In genomic region chr3:181622365-181622764, GRCh38 we compare ENCODE assay signal across 21 cellular contexts.
A peak's percentile ranks its signal among the peaks of the same experiment; 100 is the strongest.
DNase-seq lines count a peak whose midpoint lies in the region; ATAC-seq, FAIRE-seq and TF ChIP-seq lines count a peak whose summit lies in the region.
"Had no signal": no experiment of that assay in that cellular context is flagged by ENCODE, and none has a peak within 500 bp of the region (broad histone marks: within the 10 kb centered on the region; RNA-seq: fewer than 3 reads in every experiment).

No MANE protein-coding gene starts in this region.

- peak overlapping the region in 1 of 3 experiments; percentile 19 for H3K4me3 ChIP-seq in endothelial cell of umbilical vein (replicated peaks in 1 of 3; ENCODE audit: insufficient read depth in 1 of 3, low read depth in 1 of 3, low read length in 3 of 3)
- H3K4me3 ChIP-seq: body of pancreas, right lobe of liver had no signal

- POLR2A ChIA-PET in RWPE1 (lab: Yijun Ruan, JAX; ENCODE audit: low non-redundant PET) (no interaction called here), endothelial cell of umbilical vein (lab: Charles Lee) (interaction anchor here (0.6 to 1.0 kb wide), 3 partner anchors 12 to 59 kb away, joined by 3 to 6 read pairs (median 4); no protein-coding TSS in a partner anchor)

- H3K27me3 ChIP-seq in endothelial cell of umbilical vein (ENCODE audit: control insufficient read depth in 2 of 2, insufficient read depth in 2 of 2, low read length in 2 of 2), result no peaks in the 10 kb centered on the region
- H3K27me3 ChIP-seq: body of pancreas, neutrophil, right lobe of liver had no signal

- H3K4me1 Mint-ChIP-seq in activated T-helper 2 cell treated with anti-CD3 and anti-CD28 coated beads, Interferon-gamma antibody, Interleukin-2, Interleukin-4, amounts not matched to agents 10 μg/mL and 5 μg/mL and 100 μg/mL, durations not matched to agents 14 hours and 24 hours and 36 hours (ENCODE audit: low read depth), result no peaks in the 10 kb centered on the region
- H3K4me1 Mint-ChIP-seq: activated naive CD4-positive, alpha-beta T cell treated with anti-CD3 and anti-CD28 coated beads, Interleukin-2, amount 10 ng/mL, durations not matched to agents 7 days and 5 days; CD4-positive, alpha-beta memory T cell had no signal

- H3K27ac ChIP-seq in RWPE1, result no peak overlapping the region
- peak overlapping the region; percentile 88 for H3K27ac ChIP-seq in endothelial cell of umbilical vein (ENCODE audit: insufficient read depth, low read depth, low read length)
- H3K27ac ChIP-seq: body of pancreas, neutrophil, right lobe of liver had no signal

- H3K9me3 Mint-ChIP-seq in activated T-helper 2 cell treated with anti-CD3 and anti-CD28 coated beads, Interferon-gamma antibody, Interleukin-2, Interleukin-4, amounts not matched to agents 10 μg/mL and 5 μg/mL and 100 μg/mL, durations not matched to agents 14 hours and 24 hours and 36 hours, result no peaks in the 10 kb centered on the region
- H3K9me3 Mint-ChIP-seq: activated naive CD4-positive, alpha-beta T cell treated with anti-CD3 and anti-CD28 coated beads, Interleukin-2, amount 10 ng/mL, durations not matched to agents 7 days and 5 days had no signal

- no peaks in the 10 kb centered on the region for H3K9me3 ChIP-seq in endothelial cell of umbilical vein (replicated peaks; ENCODE audit: control insufficient read depth, insufficient read depth, low read length)
- H3K9me3 ChIP-seq: body of pancreas, neutrophil, right lobe of liver had no signal

- CTCF ChIA-PET in RWPE1 (lab: Yijun Ruan, JAX), result interaction anchor here (0.6 kb wide), 3 partner anchors 10 to 1976 kb away, joined by 3 to 6 read pairs (median 5); no protein-coding TSS in a partner anchor
- CTCF ChIA-PET in endothelial cell of umbilical vein (lab: Charles Lee), result interaction anchor here (0.6 to 8.0 kb wide), 9 partner anchors 9 to 78 kb away, joined by 3 to 80 read pairs (median 4); no protein-coding TSS in a partner anchor

- peak overlapping the region; percentile 48 for H2AFZ ChIP-seq in endothelial cell of umbilical vein (ENCODE audit: low read depth, low read length)

- intact Hi-C loops in endothelial cell of umbilical vein (cut with micrococcal nuclease), result loop anchor here (2.0 to 10.0 kb wide), 3 partner anchors 78 to 1172 kb away; partner anchors contain the start of gene ATP11B
- intact Hi-C loops in activated T-helper 2 cell treated with anti-CD3 and anti-CD28 coated beads, Interferon-gamma antibody, Interleukin-2, Interleukin-4, amounts not matched to agents 10 μg/mL and 5 μg/mL and 100 μg/mL, durations not matched to agents 14 hours and 24 hours and 36 hours (cut with micrococcal nuclease), result no loop called here

- ATAC-seq in GM18870 (IDR thresholded peaks at IDR 0.05; ENCODE audit: unreplicated experiment) (peak; percentile 50), HG03175 (IDR thresholded peaks at IDR 0.05; ENCODE audit: unreplicated experiment) (no peak)
- ATAC-seq: body of pancreas, HepG2, left colon, right lobe of liver had no signal

- H3K27me3 Mint-ChIP-seq in activated T-helper 2 cell treated with anti-CD3 and anti-CD28 coated beads, Interferon-gamma antibody, Interleukin-2, Interleukin-4, amounts not matched to agents 10 μg/mL and 5 μg/mL and 100 μg/mL, durations not matched to agents 14 hours and 24 hours and 36 hours (ENCODE audit: low read depth), result no peaks in the 10 kb centered on the region
- H3K27me3 Mint-ChIP-seq: activated naive CD4-positive, alpha-beta T cell treated with anti-CD3 and anti-CD28 coated beads, Interleukin-2, amount 10 ng/mL, durations not matched to agents 7 days and 5 days; CD4-positive, alpha-beta memory T cell had no signal

- peak; percentile 87 for FAIRE-seq in endothelial cell of umbilical vein (lab: Jason Lieb, UNC)
- FAIRE-seq: HepG2 had no signal

- dilution Hi-C loops in endothelial cell of umbilical vein (cut with MboI; ENCODE audit: extremely low pct_ligation_motif_present, low sequenced_read_pairs), result no loop called here

- no peak overlapping the region for H3K4me3 Mint-ChIP-seq in activated T-helper 2 cell treated with anti-CD3 and anti-CD28 coated beads, Interferon-gamma antibody, Interleukin-2, Interleukin-4, amounts not matched to agents 10 μg/mL and 5 μg/mL and 100 μg/mL, durations not matched to agents 14 hours and 24 hours and 36 hours (ENCODE audit: low read depth)
- H3K4me3 Mint-ChIP-seq: activated naive CD4-positive, alpha-beta T cell treated with anti-CD3 and anti-CD28 coated beads, Interleukin-2, amount 10 ng/mL, durations not matched to agents 7 days and 5 days; CD4-positive, alpha-beta memory T cell had no signal

- H3K9me1 ChIP-seq in endothelial cell of umbilical vein (replicated peaks; ENCODE audit: control insufficient read depth, extremely low read depth, insufficient read depth, low read length), result no peaks in the 10 kb centered on the region

- H4K20me1 ChIP-seq in endothelial cell of umbilical vein (replicated peaks; ENCODE audit: control insufficient read depth, extremely low read depth, insufficient read depth, low read length), result no peaks in the 10 kb centered on the region

- H3K36me3 Mint-ChIP-seq in activated T-helper 2 cell treated with anti-CD3 and anti-CD28 coated beads, Interferon-gamma antibody, Interleukin-2, Interleukin-4, amounts not matched to agents 10 μg/mL and 5 μg/mL and 100 μg/mL, durations not matched to agents 14 hours and 24 hours and 36 hours (ENCODE audit: low read depth), result no peaks in the 10 kb centered on the region
- H3K36me3 Mint-ChIP-seq: activated naive CD4-positive, alpha-beta T cell treated with anti-CD3 and anti-CD28 coated beads, Interleukin-2, amount 10 ng/mL, durations not matched to agents 7 days and 5 days; CD4-positive, alpha-beta memory T cell had no signal

- TF ChIP-seq CTCF in RWPE1 (conservative IDR thresholded peaks at IDR 0.05; ENCODE audit: low read depth) (no peak), endothelial cell of umbilical vein (IDR thresholded peaks at IDR 0.05; ENCODE audit: extremely low read depth in 1 of 2, insufficient read depth in 1 of 2, low read depth in 1 of 2, low read length in 2 of 2) (no peak)

- H3K27ac Mint-ChIP-seq in activated T-helper 2 cell treated with anti-CD3 and anti-CD28 coated beads, Interferon-gamma antibody, Interleukin-2, Interleukin-4, amounts not matched to agents 10 μg/mL and 5 μg/mL and 100 μg/mL, durations not matched to agents 14 hours and 24 hours and 36 hours, result no peak overlapping the region
- H3K27ac Mint-ChIP-seq: activated naive CD4-positive, alpha-beta T cell treated with anti-CD3 and anti-CD28 coated beads, Interleukin-2, amount 10 ng/mL, durations not matched to agents 7 days and 5 days had no signal

- H3K79me2 ChIP-seq in endothelial cell of umbilical vein (ENCODE audit: control insufficient read depth, insufficient read depth, low read length), result no peaks in the 10 kb centered on the region

- H3K36me3 ChIP-seq in endothelial cell of umbilical vein (ENCODE audit: control insufficient read depth in 2 of 2, extremely low read depth in 1 of 2, insufficient read depth in 2 of 2, low read length in 2 of 2), result no peaks in the 10 kb centered on the region
- H3K36me3 ChIP-seq: neutrophil, right lobe of liver had no signal

- no TSS peak for BruUV-seq in endothelial cell of umbilical vein (replicated peaks; lab: Mats Ljungman, UMichigan)

- H3K4me1 ChIP-seq in endothelial cell of umbilical vein (ENCODE audit: control insufficient read depth, extremely low read depth, insufficient read depth, low read length), result peaks cover 36% of the 10 kb centered on the region
- H3K4me1 ChIP-seq: body of pancreas, right lobe of liver had no signal

- H3K9ac ChIP-seq in endothelial cell of umbilical vein (replicated peaks; ENCODE audit: extremely low read depth, insufficient read depth, low read length), result peak overlapping the region; percentile 54

- peak; percentile 37 for TF ChIP-seq POLR2A in endothelial cell of umbilical vein (IDR thresholded peaks at IDR 0.05; ENCODE audit: low read depth, low read length)

- peak overlapping the region; percentile 81 for H3K4me2 ChIP-seq in endothelial cell of umbilical vein (ENCODE audit: insufficient read depth, low read length)

- DNase-seq in RWPE1 (ENCODE audit: low spot score), result peak; percentile 67
- peak; percentile 90 for DNase-seq in endothelial cell of umbilical vein (ENCODE audit: low read depth, low spot score)
- DNase-seq in non-pigmented ciliary epithelial cell (ENCODE audit: low read depth), result peak; percentile 18
- no peak for DNase-seq in activated T-helper 2 cell treated with anti-CD3 and anti-CD28 coated beads, Interferon-gamma antibody, Interleukin-2, Interleukin-4, amounts not matched to agents 10 μg/mL and 5 μg/mL and 100 μg/mL, durations not matched to agents 14 hours and 24 hours and 36 hours (ENCODE audit: low spot score)
- no peak for DNase-seq in NCI-H1105 (lab: John Stamatoyannopoulos, UW)
- DNase-seq in activated CD4-positive, alpha-beta T cell treated with anti-CD3 and anti-CD28 coated beads, Interleukin-2, amount 50 U/mL, for 4 hours, result no peak
- DNase-seq: activated CD8-positive, alpha-beta memory T cell treated with anti-CD3 and anti-CD28 coated beads, Interleukin-2, amount 50 U/mL, for 4 hours; activated naive CD4-positive, alpha-beta T cell treated with anti-CD3 and anti-CD28 coated beads, Interleukin-2, amount 10 ng/mL, durations not matched to agents 7 days and 5 days; body of pancreas; CD4-positive, alpha-beta memory T cell; DMS79 treated with DMSO at 0.1 percent for 48 hours; hypothalamus; left colon; NCI-H2081; NCI-H524 treated with DMSO at 0.1 percent for 48 hours; right lobe of liver; stimulated activated CD4-positive, alpha-beta T cell treated with anti-CD3 and anti-CD28 coated beads, Interleukin-2, amount 100 ng/mL, for 24 hours had no signal

TF ChIP-seq in endothelial cell of umbilical vein, 7 proteins besides CTCF, POLR2A, EP300 and RAD21:
- TF ChIP-seq EZH2 (IDR thresholded peaks at IDR 0.05; ENCODE audit: borderline replicate concordance, low read depth, low read length, severe bottlenecking), result no peak
- peak; percentile 81 for TF ChIP-seq JUN (IDR thresholded peaks at IDR 0.05; ENCODE audit: borderline replicate concordance, insufficient read depth, insufficient read length, low read depth)
- peak; percentile 77 for TF ChIP-seq FOS (IDR thresholded peaks at IDR 0.05; ENCODE audit: borderline replicate concordance, insufficient read depth, low read length)
- TF ChIP-seq, protein P1, sequence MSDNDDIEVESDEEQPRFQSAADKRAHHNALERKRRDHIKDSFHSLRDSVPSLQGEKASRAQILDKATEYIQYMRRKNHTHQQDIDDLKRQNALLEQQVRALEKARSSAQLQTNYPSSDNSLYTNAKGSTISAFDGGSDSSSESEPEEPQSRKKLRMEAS (IDR thresholded peaks at IDR 0.05; ENCODE audit: insufficient read depth, insufficient read length), result no peak
- TF ChIP-seq MYC (IDR thresholded peaks at IDR 0.05; ENCODE audit: low read depth, low read length), result no peak
TF ChIP-seq in endothelial cell of umbilical vein: peak in this region for 2.

Comparison
In these comparisons a context has a peak if more than half of its experiments do, and no peak if none do; other contexts are left out.
1. DNase-seq: peak in RWPE1 (single experiment), endothelial cell of umbilical vein (single experiment) and non-pigmented ciliary epithelial cell (single experiment); none in activated T-helper 2 cell treated with anti-CD3 and anti-CD28 coated beads, Interferon-gamma antibody, Interleukin-2, Interleukin-4, amounts not matched to agents 10 μg/mL and 5 μg/mL and 100 μg/mL, durations not matched to agents 14 hours and 24 hours and 36 hours (single experiment), NCI-H1105 (single experiment) and activated CD4-positive, alpha-beta T cell treated with anti-CD3 and anti-CD28 coated beads, Interleukin-2, amount 50 U/mL, for 4 hours (0 of 2).